1 cellular context compared by ENCODE assay signal in the genomic region with DNA sequence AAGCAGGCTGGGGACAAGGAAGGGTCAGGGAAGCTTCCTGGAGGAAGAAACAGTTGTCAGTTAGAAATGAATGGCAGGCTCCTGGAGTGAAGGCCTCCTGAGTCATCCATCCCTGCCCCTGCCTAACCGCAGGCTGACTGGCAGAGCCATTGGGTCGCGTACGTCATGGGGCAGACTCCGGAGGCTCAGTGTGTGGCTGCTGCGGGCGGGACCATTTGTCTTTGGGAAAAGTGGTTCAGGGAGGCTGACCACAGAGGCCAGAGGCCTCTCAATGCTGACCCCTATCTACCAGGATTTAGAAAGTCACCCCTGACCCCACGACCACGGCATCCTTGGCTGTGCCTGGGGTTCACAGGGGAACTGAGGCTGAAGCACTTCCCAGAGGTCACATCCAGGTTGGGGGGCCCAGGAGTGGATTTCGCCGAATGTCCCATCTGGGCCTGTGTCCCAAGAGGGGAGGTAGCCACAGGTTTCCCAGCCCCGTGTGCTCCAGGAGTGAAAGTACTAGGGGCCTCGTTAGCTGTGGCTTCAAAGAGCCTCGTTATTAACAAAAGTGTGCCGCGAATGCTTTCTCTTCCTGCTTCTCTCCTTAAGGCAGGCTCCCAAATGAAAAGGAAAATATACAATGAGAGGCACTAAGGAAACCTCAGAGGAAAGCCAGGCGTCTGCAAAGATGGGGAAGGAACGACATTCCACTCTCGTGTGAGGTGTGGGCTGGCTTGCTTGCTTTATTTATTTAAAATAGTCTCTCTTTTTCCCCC.
A peak's percentile ranks its signal among the peaks of the same experiment; 100 is the strongest.
TF ChIP-seq lines count a peak whose summit lies in the region.

No MANE protein-coding gene starts in this region.

TF ChIP-seq in K562, 482 proteins besides CTCF, POLR2A, EP300 and RAD21 (continued from another document and continues in another):
- TF ChIP-seq, protein P1, sequence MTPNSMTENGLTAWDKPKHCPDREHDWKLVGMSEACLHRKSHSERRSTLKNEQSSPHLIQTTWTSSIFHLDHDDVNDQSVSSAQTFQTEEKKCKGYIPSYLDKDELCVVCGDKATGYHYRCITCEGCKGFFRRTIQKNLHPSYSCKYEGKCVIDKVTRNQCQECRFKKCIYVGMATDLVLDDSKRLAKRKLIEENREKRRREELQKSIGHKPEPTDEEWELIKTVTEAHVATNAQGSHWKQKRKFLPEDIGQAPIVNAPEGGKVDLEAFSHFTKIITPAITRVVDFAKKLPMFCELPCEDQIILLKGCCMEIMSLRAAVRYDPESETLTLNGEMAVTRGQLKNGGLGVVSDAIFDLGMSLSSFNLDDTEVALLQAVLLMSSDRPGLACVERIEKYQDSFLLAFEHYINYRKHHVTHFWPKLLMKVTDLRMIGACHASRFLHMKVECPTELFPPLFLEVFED (CRISPR knock-in tag; conservative IDR thresholded peaks at IDR 0.05) = no peak
- TF ChIP-seq, protein P2, sequence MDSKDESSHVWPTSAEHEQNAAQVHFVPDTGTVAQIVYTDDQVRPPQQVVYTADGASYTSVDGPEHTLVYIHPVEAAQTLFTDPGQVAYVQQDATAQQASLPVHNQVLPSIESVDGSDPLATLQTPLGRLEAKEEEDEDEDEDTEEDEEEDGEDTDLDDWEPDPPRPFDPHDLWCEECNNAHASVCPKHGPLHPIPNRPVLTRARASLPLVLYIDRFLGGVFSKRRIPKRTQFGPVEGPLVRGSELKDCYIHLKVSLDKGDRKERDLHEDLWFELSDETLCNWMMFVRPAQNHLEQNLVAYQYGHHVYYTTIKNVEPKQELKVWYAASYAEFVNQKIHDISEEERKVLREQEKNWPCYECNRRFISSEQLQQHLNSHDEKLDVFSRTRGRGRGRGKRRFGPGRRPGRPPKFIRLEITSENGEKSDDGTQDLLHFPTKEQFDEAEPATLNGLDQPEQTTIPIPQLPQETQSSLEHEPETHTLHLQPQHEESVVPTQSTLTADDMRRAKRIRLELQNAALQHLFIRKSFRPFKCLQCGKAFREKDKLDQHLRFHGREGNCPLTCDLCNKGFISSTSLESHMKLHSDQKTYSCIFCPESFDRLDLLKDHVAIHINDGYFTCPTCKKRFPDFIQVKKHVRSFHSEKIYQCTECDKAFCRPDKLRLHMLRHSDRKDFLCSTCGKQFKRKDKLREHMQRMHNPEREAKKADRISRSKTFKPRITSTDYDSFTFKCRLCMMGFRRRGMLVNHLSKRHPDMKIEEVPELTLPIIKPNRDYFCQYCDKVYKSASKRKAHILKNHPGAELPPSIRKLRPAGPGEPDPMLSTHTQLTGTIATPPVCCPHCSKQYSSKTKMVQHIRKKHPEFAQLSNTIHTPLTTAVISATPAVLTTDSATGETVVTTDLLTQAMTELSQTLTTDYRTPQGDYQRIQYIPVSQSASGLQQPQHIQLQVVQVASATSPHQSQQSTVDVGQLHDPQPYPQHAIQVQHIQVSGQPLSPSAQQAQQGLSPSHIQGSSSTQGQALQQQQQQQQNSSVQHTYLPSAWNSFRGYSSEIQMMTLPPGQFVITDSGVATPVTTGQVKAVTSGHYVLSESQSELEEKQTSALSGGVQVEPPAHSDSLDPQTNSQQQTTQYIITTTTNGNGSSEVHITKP (IDR thresholded peaks at IDR 0.05; ENCODE audit: partially characterized antibody) = peak; percentile 75
- TF ChIP-seq, protein P3, sequence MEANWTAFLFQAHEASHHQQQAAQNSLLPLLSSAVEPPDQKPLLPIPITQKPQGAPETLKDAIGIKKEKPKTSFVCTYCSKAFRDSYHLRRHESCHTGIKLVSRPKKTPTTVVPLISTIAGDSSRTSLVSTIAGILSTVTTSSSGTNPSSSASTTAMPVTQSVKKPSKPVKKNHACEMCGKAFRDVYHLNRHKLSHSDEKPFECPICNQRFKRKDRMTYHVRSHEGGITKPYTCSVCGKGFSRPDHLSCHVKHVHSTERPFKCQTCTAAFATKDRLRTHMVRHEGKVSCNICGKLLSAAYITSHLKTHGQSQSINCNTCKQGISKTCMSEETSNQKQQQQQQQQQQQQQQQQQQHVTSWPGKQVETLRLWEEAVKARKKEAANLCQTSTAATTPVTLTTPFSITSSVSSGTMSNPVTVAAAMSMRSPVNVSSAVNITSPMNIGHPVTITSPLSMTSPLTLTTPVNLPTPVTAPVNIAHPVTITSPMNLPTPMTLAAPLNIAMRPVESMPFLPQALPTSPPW (CRISPR knock-in tag; IDR thresholded peaks at IDR 0.05) = 0 out of 2 replicates have a peak, but pooled peaks have one; percentile 23
- TF ChIP-seq GTF2A2 (tag; IDR thresholded peaks at IDR 0.05) = no peak
- TF ChIP-seq, protein P4, sequence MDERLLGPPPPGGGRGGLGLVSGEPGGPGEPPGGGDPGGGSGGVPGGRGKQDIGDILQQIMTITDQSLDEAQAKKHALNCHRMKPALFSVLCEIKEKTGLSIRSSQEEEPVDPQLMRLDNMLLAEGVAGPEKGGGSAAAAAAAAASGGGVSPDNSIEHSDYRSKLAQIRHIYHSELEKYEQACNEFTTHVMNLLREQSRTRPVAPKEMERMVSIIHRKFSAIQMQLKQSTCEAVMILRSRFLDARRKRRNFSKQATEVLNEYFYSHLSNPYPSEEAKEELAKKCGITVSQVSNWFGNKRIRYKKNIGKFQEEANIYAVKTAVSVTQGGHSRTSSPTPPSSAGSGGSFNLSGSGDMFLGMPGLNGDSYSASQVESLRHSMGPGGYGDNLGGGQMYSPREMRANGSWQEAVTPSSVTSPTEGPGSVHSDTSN (CRISPR knock-in tag; IDR thresholded peaks at IDR 0.05; ENCODE audit: low read depth) = no peak
- TF ChIP-seq, protein P4 (tag; conservative IDR thresholded peaks at IDR 0.05; ENCODE audit: low read depth) = peak; percentile 39; the same call in 1 of the 2 replicates
- peak; percentile 23; the same call in 1 of the 2 replicates for TF ChIP-seq DMBX1 (CRISPR knock-in tag; IDR thresholded peaks at IDR 0.05; ENCODE audit: borderline replicate concordance)
- TF ChIP-seq, protein P5, sequence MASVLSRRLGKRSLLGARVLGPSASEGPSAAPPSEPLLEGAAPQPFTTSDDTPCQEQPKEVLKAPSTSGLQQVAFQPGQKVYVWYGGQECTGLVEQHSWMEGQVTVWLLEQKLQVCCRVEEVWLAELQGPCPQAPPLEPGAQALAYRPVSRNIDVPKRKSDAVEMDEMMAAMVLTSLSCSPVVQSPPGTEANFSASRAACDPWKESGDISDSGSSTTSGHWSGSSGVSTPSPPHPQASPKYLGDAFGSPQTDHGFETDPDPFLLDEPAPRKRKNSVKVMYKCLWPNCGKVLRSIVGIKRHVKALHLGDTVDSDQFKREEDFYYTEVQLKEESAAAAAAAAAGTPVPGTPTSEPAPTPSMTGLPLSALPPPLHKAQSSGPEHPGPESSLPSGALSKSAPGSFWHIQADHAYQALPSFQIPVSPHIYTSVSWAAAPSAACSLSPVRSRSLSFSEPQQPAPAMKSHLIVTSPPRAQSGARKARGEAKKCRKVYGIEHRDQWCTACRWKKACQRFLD (CRISPR knock-in tag; IDR thresholded peaks at IDR 0.05) = peak; percentile 49; the same call in 1 of the 2 replicates
- 0 out of 2 replicates have a peak, but pooled peaks have one; percentile 20 for TF ChIP-seq HLTF (IDR thresholded peaks at IDR 0.05)
- TF ChIP-seq CREM (IDR thresholded peaks at IDR 0.05; ENCODE audit: low read depth) = peak; percentile 61
- peak; percentile 52; the same call in 1 of the 2 replicates for TF ChIP-seq MYNN (IDR thresholded peaks at IDR 0.05)
- TF ChIP-seq MYNN (CRISPR knock-in tag; IDR thresholded peaks at IDR 0.05) = no peak
- TF ChIP-seq FOSL1 (tag; conservative IDR thresholded peaks at IDR 0.05) = peak; percentile 79
- TF ChIP-seq TCFL5 (CRISPR knock-in tag; conservative IDR thresholded peaks at IDR 0.05) = no peak
- TF ChIP-seq KDM1A (IDR thresholded peaks at IDR 0.05) = peak; percentile 89 to 91
- peak; percentile 70; the same call in 1 of the 2 replicates for TF ChIP-seq ZNF764 (CRISPR knock-in tag; IDR thresholded peaks at IDR 0.05; ENCODE audit: low read depth)
- peak; percentile 32 for TF ChIP-seq CCNT2 (IDR thresholded peaks at IDR 0.05; ENCODE audit: borderline replicate concordance, extremely low read depth, insufficient read length, low read depth, low read length)
- no peak for TF ChIP-seq TCF3 (CRISPR knock-in tag; IDR thresholded peaks at IDR 0.05)
- TF ChIP-seq, protein P6, sequence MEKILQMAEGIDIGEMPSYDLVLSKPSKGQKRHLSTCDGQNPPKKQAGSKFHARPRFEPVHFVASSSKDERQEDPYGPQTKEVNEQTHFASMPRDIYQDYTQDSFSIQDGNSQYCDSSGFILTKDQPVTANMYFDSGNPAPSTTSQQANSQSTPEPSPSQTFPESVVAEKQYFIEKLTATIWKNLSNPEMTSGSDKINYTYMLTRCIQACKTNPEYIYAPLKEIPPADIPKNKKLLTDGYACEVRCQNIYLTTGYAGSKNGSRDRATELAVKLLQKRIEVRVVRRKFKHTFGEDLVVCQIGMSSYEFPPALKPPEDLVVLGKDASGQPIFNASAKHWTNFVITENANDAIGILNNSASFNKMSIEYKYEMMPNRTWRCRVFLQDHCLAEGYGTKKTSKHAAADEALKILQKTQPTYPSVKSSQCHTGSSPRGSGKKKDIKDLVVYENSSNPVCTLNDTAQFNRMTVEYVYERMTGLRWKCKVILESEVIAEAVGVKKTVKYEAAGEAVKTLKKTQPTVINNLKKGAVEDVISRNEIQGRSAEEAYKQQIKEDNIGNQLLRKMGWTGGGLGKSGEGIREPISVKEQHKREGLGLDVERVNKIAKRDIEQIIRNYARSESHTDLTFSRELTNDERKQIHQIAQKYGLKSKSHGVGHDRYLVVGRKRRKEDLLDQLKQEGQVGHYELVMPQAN (IDR thresholded peaks at IDR 0.05; ENCODE audit: borderline replicate concordance) = no peak
- TF ChIP-seq, protein P7, sequence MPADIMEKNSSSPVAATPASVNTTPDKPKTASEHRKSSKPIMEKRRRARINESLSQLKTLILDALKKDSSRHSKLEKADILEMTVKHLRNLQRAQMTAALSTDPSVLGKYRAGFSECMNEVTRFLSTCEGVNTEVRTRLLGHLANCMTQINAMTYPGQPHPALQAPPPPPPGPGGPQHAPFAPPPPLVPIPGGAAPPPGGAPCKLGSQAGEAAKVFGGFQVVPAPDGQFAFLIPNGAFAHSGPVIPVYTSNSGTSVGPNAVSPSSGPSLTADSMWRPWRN (IDR thresholded peaks at IDR 0.05; ENCODE audit: low read depth) = peak; percentile 78; the same call in 1 of the 2 replicates
- peak in 1 of 2 experiments; percentile 52; a peak in 1 of 4 replicates for TF ChIP-seq HDAC1 (IDR thresholded peaks at IDR 0.05)
- peak; percentile 19; the same call in 1 of the 2 replicates for TF ChIP-seq JUN (IDR thresholded peaks at IDR 0.05; ENCODE audit: borderline replicate concordance, low read depth, low read length)
- TF ChIP-seq JUN (CRISPR knock-in tag; IDR thresholded peaks at IDR 0.05; ENCODE audit: borderline replicate concordance) = no peak
- peak; percentile 38; the same call in 1 of the 2 replicates for TF ChIP-seq ARID1B (IDR thresholded peaks at IDR 0.05)
- TF ChIP-seq SMAD4 (CRISPR knock-in tag; conservative IDR thresholded peaks at IDR 0.05) = 0 out of 2 replicates have a peak, but pooled peaks have one; percentile 18
- TF ChIP-seq KHSRP (IDR thresholded peaks at IDR 0.05) = no peak
- TF ChIP-seq PPARD (CRISPR knock-in tag; IDR thresholded peaks at IDR 0.05) = no peak
- TF ChIP-seq LARP7 (IDR thresholded peaks at IDR 0.05) = no peak
- peak; percentile 23 for TF ChIP-seq HMGN3 (IDR thresholded peaks at IDR 0.05; ENCODE audit: borderline replicate concordance, extremely low read depth, insufficient read length, low read depth, low read length)
- peak; percentile 82; the same call in 1 of the 2 replicates for TF ChIP-seq ESRRA (IDR thresholded peaks at IDR 0.05; ENCODE audit: borderline replicate concordance, low read depth)
- TF ChIP-seq ZFP36 (IDR thresholded peaks at IDR 0.05; ENCODE audit: low read depth, low read length, partially characterized antibody) = peak; percentile 57
- TF ChIP-seq, protein P8, sequence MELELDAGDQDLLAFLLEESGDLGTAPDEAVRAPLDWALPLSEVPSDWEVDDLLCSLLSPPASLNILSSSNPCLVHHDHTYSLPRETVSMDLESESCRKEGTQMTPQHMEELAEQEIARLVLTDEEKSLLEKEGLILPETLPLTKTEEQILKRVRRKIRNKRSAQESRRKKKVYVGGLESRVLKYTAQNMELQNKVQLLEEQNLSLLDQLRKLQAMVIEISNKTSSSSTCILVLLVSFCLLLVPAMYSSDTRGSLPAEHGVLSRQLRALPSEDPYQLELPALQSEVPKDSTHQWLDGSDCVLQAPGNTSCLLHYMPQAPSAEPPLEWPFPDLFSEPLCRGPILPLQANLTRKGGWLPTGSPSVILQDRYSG (tag; conservative IDR thresholded peaks at IDR 0.05; ENCODE audit: low read depth) = no peak
- TF ChIP-seq, protein P9, sequence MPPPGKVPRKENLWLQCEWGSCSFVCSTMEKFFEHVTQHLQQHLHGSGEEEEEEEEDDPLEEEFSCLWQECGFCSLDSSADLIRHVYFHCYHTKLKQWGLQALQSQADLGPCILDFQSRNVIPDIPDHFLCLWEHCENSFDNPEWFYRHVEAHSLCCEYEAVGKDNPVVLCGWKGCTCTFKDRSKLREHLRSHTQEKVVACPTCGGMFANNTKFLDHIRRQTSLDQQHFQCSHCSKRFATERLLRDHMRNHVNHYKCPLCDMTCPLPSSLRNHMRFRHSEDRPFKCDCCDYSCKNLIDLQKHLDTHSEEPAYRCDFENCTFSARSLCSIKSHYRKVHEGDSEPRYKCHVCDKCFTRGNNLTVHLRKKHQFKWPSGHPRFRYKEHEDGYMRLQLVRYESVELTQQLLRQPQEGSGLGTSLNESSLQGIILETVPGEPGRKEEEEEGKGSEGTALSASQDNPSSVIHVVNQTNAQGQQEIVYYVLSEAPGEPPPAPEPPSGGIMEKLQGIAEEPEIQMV (tag; conservative IDR thresholded peaks at IDR 0.05; ENCODE audit: low read depth) = no peak
- TF ChIP-seq, protein P10, sequence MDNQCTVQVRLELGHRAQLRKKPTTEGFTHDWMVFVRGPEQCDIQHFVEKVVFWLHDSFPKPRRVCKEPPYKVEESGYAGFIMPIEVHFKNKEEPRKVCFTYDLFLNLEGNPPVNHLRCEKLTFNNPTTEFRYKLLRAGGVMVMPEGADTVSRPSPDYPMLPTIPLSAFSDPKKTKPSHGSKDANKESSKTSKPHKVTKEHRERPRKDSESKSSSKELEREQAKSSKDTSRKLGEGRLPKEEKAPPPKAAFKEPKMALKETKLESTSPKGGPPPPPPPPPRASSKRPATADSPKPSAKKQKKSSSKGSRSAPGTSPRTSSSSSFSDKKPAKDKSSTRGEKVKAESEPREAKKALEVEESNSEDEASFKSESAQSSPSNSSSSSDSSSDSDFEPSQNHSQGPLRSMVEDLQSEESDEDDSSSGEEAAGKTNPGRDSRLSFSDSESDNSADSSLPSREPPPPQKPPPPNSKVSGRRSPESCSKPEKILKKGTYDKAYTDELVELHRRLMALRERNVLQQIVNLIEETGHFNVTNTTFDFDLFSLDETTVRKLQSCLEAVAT (IDR thresholded peaks at IDR 0.05) = peak in 1 of 2 experiments; percentile 76; a peak in 2 of 4 replicates
- TF ChIP-seq JUND (IDR thresholded peaks at IDR 0.05; ENCODE audit: borderline replicate concordance, low read depth, low read length) = peak; percentile 66; the same call in 1 of the 2 replicates
- peak; percentile 50; the same call in 1 of the 3 replicates for TF ChIP-seq JUND (tag; IDR thresholded peaks at IDR 0.05; ENCODE audit: borderline replicate concordance, low read depth, low read length)
